8 cellular contexts compared by ENCODE assay signal in the genomic region with DNA sequence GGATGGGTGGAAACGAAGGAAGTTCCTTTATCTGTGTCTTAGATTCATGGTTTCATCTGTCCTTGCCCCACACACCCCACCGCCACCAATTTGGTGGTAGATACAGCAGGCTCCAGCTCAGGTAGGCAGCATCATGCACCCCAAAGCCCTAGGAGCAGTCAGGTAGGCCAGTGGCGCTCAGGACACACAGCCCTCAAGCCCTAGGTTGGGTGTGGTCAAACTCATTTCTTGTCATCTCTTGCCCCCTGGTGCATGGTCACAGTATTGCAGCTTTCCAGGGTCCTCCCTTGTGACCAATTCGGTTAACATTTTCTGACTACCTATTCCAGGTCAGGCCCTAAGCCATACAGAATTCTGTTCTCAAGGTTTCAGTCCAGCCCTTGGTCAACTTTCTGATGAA. TPM values are rescaled to one million over a fixed set of nuclear protein-coding genes. Genes with fewer than 3 reads are reported as not detected.
A peak's percentile ranks its signal among the peaks of the same experiment; 100 is the strongest.
DNase-seq lines count a peak whose midpoint lies in the region; ATAC-seq, FAIRE-seq and TF ChIP-seq lines count a peak whose summit lies in the region.

No MANE protein-coding gene starts in this region.

- no peak overlapping the region for H3K4me3 Mint-ChIP-seq in astrocyte (ENCODE audit: unreplicated experiment)

- H3K9me3 ChIP-seq in astrocyte (ENCODE audit: insufficient read depth, low read depth, low read length): no peaks in the 10 kb centered on the region

- no peaks in the 10 kb centered on the region for H3K9me3 Mint-ChIP-seq in astrocyte (ENCODE audit: unreplicated experiment)

- H3K4me2 ChIP-seq in astrocyte (ENCODE audit: low read length): no peak overlapping the region

- no peaks in the 10 kb centered on the region for H3K79me2 ChIP-seq in astrocyte (ENCODE audit: insufficient read depth, low read length)

- no peaks in the 10 kb centered on the region for H4K20me1 ChIP-seq in astrocyte (ENCODE audit: insufficient read depth, low read length)

- no peak overlapping the region for H3K9ac ChIP-seq in astrocyte (ENCODE audit: low read length)

- FAIRE-seq in astrocyte (lab: Jason Lieb, UNC): peak; percentile 80

- no peaks in the 10 kb centered on the region for H3K4me1 Mint-ChIP-seq in astrocyte (ENCODE audit: low read depth, unreplicated experiment)

- no peaks in the 10 kb centered on the region for H3K27me3 ChIP-seq in astrocyte (ENCODE audit: insufficient read depth, low read length)

- no peaks in the 10 kb centered on the region for H3K4me1 ChIP-seq in astrocyte (ENCODE audit: insufficient read depth, low read length)

- DNase-seq in COLO668 (lab: John Stamatoyannopoulos, UW; ENCODE audit: unreplicated experiment) (peak; percentile 55), HS-27A (ENCODE audit: low read depth) (peak; percentile 15), SW 1271 (lab: John Stamatoyannopoulos, UW) (peak; percentile 0 to 7), astrocyte (ENCODE audit: low read depth) (no peak), kidney tubule cell (ENCODE audit: low spot score) (peak; percentile 35), SHP77 treated with DMSO at 0.1 percent for 48 hours (lab: John Stamatoyannopoulos, UW) (no peak)
- DNase-seq in stimulated activated CD8-positive, alpha-beta memory T cell treated with anti-CD3 and anti-CD28 coated beads, Interleukin-15, amount 100 ng/mL, for 1 hour (ENCODE audit: low read depth): peak; percentile 14

- no peak overlapping the region for H3K27ac Mint-ChIP-seq in astrocyte (ENCODE audit: unreplicated experiment)

- peak; percentile 68 for ATAC-seq in GM19035 (IDR thresholded peaks at IDR 0.05; ENCODE audit: unreplicated experiment)

- no peak overlapping the region for H3K27ac ChIP-seq in astrocyte (ENCODE audit: low read depth, low read length)

- H3K36me3 Mint-ChIP-seq in astrocyte (ENCODE audit: low read depth, unreplicated experiment): no peaks in the 10 kb centered on the region

- peak; percentile 46 for TF ChIP-seq CTCF in astrocyte (IDR thresholded peaks at IDR 0.05; ENCODE audit: insufficient read depth, low read depth, low read length)

- no peak overlapping the region for H2AFZ ChIP-seq in astrocyte (ENCODE audit: low read depth, low read length)

- no peaks in the 10 kb centered on the region for H3K36me3 ChIP-seq in astrocyte (ENCODE audit: insufficient read depth, low read length)

- H3K27me3 Mint-ChIP-seq in astrocyte (ENCODE audit: low read depth, unreplicated experiment): peaks cover 6% of the 10 kb centered on the region

- H3K4me3 ChIP-seq in astrocyte (ENCODE audit: insufficient read depth, low read depth, low read length): no peak overlapping the region

RNA-seq across cellular contexts. Expression of a gene that starts 14.5 kb away (rescaled TPM):
- 0.17 and 0.18 TPM in 2 replicates for total RNA-seq in astrocyte

RNA-seq across cellular contexts. Expression of a gene that starts 35.0 kb away (rescaled TPM):
- total RNA-seq in astrocyte: not detected in 2 replicates

RNA-seq across cellular contexts. Expression of a gene that starts 53.7 kb away (rescaled TPM):
- total RNA-seq in astrocyte: not detected in 2 replicates

Comparison
In these comparisons a context has a peak if more than half of its experiments do, and no peak if none do; other contexts are left out.
1. DNase-seq: peak in COLO668 (single experiment), HS-27A (single experiment), SW 1271 (2 of 2), kidney tubule cell (single experiment) and stimulated activated CD8-positive, alpha-beta memory T cell treated with anti-CD3 and anti-CD28 coated beads, Interleukin-15, amount 100 ng/mL, for 1 hour (single experiment); none in astrocyte (single experiment) and SHP77 treated with DMSO at 0.1 percent for 48 hours (single experiment).